ENCODE assay signal across 10 cellular contexts in genomic region chrX:19350831-19351447, GRCh38. TPM values are rescaled to one million over a fixed set of nuclear protein-coding genes. Genes with fewer than 3 reads are reported as not detected.
DNase-seq lines count a peak whose midpoint lies in the region; ATAC-seq and TF ChIP-seq lines count a peak whose summit lies in the region.
"Had no signal": no experiment of that assay in that cellular context is flagged by ENCODE, and none has a peak within 500 bp of the region (broad histone marks: within the 10 kb centered on the region; RNA-seq: fewer than 3 reads in every experiment).

No MANE protein-coding gene starts in this region.

- TF ChIP-seq CTCF in upper lobe of right lung (IDR thresholded peaks at IDR 0.05), result no peak
- TF ChIP-seq CTCF in gastrocnemius medialis (IDR thresholded peaks at IDR 0.05 in 4 of 5, conservative IDR thresholded peaks at IDR 0.05 in 1 of 5), result no peak

- ATAC-seq in HG02870 (IDR thresholded peaks at IDR 0.05; ENCODE audit: unreplicated experiment) (peak; percentile 87), upper lobe of right lung (peak; percentile 36), gastrocnemius medialis (no peak)
- ATAC-seq: HepG2 had no signal

- DNase-seq in activated naive CD4-positive, alpha-beta T cell treated with Interleukin-2 at 50 U/mL for 16 hours, result peak; percentile 7
- no peak for DNase-seq in activated naive CD4-positive, alpha-beta T cell treated with anti-CD3 and anti-CD28 coated beads, Interleukin-2, amount 50 U/mL, for 16 hours
- DNase-seq in NOMO-1 treated with dmso at 0.1 percent for 144 hours (lab: John Stamatoyannopoulos, UW; ENCODE audit: unreplicated experiment) (peak; percentile 85), upper lobe of right lung (no peak), gastrocnemius medialis (no peak), HT-29 (ENCODE audit: low spot score) (no peak)
- no peak for DNase-seq in activated CD8-positive, alpha-beta memory T cell treated with anti-CD3 and anti-CD28 coated beads, Interleukin-2, amount 50 U/mL, for 4 hours
- DNase-seq: cortex of kidney had no signal

- intact Hi-C loops in upper lobe of right lung (cut with DNase I), result no loop called here
- intact Hi-C loops in gastrocnemius medialis (cut with DNase I; ENCODE audit: low total_unique reads), result no loop called here

- H3K4me3 ChIP-seq in upper lobe of right lung (no peak overlapping the region), gastrocnemius medialis (no peak overlapping the region)

- in situ Hi-C loops in gastrocnemius medialis (cut with MboI; ENCODE audit: low sequenced_read_pairs in 4 of 4), result loop anchor here in 1 of 4 donors (25.0 kb wide), 1 partner anchor 536 kb away; the partner anchor contains the start of gene SH3KBP1

- H3K9me3 ChIP-seq in upper lobe of right lung (no peaks in the 10 kb centered on the region), gastrocnemius medialis (no peaks in the 10 kb centered on the region)

- H3K27me3 ChIP-seq in upper lobe of right lung (no peaks in the 10 kb centered on the region), gastrocnemius medialis (no peaks in the 10 kb centered on the region)

- TF ChIP-seq POLR2A in gastrocnemius medialis (IDR thresholded peaks at IDR 0.05), result no peak

- H3K4me1 ChIP-seq in upper lobe of right lung (no peaks in the 10 kb centered on the region), gastrocnemius medialis (peaks cover 0 to 2% of the 10 kb centered on the region in 2 donors)

- peaks cover 40% of the 10 kb centered on the region for H3K36me3 ChIP-seq in upper lobe of right lung
- H3K36me3 ChIP-seq in gastrocnemius medialis, result peaks cover 0 to 44% of the 10 kb centered on the region in 2 donors

- H3K27ac ChIP-seq in upper lobe of right lung, result no peak overlapping the region
- peak overlapping the region in 1 of 4 donors; percentile 18 for H3K27ac ChIP-seq in gastrocnemius medialis

RNA-seq across cellular contexts. Expression of gene PDHA1, which starts 7.2 kb away (rescaled TPM):
- 114 TPM for total RNA-seq in upper lobe of right lung
- total RNA-seq in gastrocnemius medialis, result 100 to 1,000 TPM; 143 to 238 (median 203) TPM
- 257 and 284 TPM in 2 replicates for total RNA-seq in HT-29 (2014; rRNA removed; shearing (Covaris generic))

Comparison
In these comparisons a context has a peak if more than half of its experiments do, and no peak if none do; other contexts are left out.
1. DNase-seq: peak in activated naive CD4-positive, alpha-beta T cell treated with Interleukin-2 at 50 U/mL for 16 hours (single experiment) and NOMO-1 treated with dmso at 0.1 percent for 144 hours (single experiment); none in activated naive CD4-positive, alpha-beta T cell treated with anti-CD3 and anti-CD28 coated beads, Interleukin-2, amount 50 U/mL, for 16 hours (single experiment), upper lobe of right lung (single experiment), gastrocnemius medialis (0 of 2), activated CD8-positive, alpha-beta memory T cell treated with anti-CD3 and anti-CD28 coated beads, Interleukin-2, amount 50 U/mL, for 4 hours (single experiment) and HT-29 (single experiment).
2. ATAC-seq: peak in HG02870 (single experiment) and upper lobe of right lung (single experiment); none in gastrocnemius medialis (0 of 2).